ENCODE assay signal across 19 cellular contexts in the genomic region with DNA sequence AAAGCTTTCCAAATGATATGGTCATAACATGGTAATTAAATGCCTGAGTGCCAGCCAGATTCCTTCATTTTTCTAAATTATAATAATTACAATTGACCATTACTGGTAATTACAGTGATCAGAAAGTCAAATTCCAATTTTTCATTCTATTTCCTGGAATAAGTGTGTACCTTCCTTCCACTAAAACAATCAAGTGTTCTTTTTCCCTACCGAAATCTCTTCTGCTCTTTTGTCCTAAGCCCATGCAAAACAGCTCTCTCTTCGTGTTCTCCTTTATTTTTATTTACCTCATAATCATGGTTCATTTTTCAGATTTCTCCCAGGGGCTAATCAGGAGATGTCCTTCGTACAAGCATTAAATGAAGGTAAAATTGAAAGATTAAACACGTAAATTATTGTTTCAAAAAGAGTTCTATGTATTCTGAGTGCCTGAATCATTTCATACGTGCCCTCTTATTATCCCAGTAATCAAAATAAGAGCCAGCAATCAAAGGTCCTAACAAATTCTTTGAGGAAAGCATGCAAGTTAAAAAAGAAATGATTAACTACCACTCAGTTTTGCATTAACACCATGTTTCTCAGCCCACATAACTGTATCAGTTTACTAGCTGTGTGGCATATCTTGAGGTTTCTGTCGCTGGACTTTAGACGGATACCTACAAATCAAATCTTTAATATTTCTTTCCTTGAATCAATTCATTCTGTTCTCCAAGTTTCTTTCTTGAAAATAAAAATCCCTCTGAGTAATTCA.
"Had no signal": no experiment of that assay in that cellular context is flagged by ENCODE, and none has a peak within 500 bp of the region (broad histone marks: within the 10 kb centered on the region; RNA-seq: fewer than 3 reads in every experiment).

No MANE protein-coding gene starts in this region.

- H3K27me3 ChIP-seq: esophagus squamous epithelium, upper lobe of right lung had no signal

- FAIRE-seq: bronchial epithelial cell, endothelial cell of umbilical vein, islet of Langerhans had no signal

- H3K9me3 ChIP-seq: esophagus squamous epithelium, ovary, upper lobe of right lung had no signal

- H3K36me3 ChIP-seq: esophagus squamous epithelium, ovary, upper lobe of right lung had no signal

- ATAC-seq: activated CD4-positive, CD25-positive, alpha-beta regulatory T cell treated with anti-CD3 and anti-CD28 coated beads, Interleukin-2, amount 50 U/mL, for 24 hours; activated CD8-positive, alpha-beta T cell treated with anti-CD3 and anti-CD28 coated beads, Interleukin-2, amount 10 ng/mL, durations not matched to agents 7 days and 5 days; left ventricle myocardium superior; naive thymus-derived CD8-positive, alpha-beta T cell; sciatic nerve; stimulated activated memory B cell treated with anti-CD40 and anti-IgM and Interleukin-4, amounts not matched to agents 10 μg/mL and 1 μg/mL and 100 μg/mL, for 72 hours; upper lobe of right lung had no signal

- DNase-seq: activated CD4-positive, alpha-beta T cell treated with anti-CD3 and anti-CD28 coated beads, Interleukin-2, amount 10 ng/mL, durations not matched to agents 7 days and 5 days; activated CD8-positive, alpha-beta T cell treated with anti-CD3 and anti-CD28 coated beads, Interleukin-2, amount 10 ng/mL, durations not matched to agents 7 days and 5 days; activated naive CD4-positive, alpha-beta T cell treated with Interleukin-2 at 50 U/mL for 16 hours; activated T-cell treated with anti-CD3 and anti-CD28 coated beads, Interleukin-2, amount 50 U/mL, for 24 hours; aorta; cerebellar nuclear complex; effector CD4-positive, alpha-beta T cell; esophagus squamous epithelium; left ventricle myocardium superior; naive thymus-derived CD8-positive, alpha-beta T cell; ovary; stimulated activated CD4-positive, alpha-beta T cell treated with anti-CD3 and anti-CD28 coated beads, Interleukin-4, amount 100 ng/mL, for 4 hours; upper lobe of right lung had no signal

- H3K4me3 ChIP-seq: esophagus squamous epithelium, ovary, upper lobe of right lung had no signal

- H3K4me1 ChIP-seq: esophagus squamous epithelium, upper lobe of right lung had no signal

- H3K27ac ChIP-seq: esophagus squamous epithelium, ovary, upper lobe of right lung had no signal
